ENCODE assay signal across 24 cellular contexts in the genomic region with DNA sequence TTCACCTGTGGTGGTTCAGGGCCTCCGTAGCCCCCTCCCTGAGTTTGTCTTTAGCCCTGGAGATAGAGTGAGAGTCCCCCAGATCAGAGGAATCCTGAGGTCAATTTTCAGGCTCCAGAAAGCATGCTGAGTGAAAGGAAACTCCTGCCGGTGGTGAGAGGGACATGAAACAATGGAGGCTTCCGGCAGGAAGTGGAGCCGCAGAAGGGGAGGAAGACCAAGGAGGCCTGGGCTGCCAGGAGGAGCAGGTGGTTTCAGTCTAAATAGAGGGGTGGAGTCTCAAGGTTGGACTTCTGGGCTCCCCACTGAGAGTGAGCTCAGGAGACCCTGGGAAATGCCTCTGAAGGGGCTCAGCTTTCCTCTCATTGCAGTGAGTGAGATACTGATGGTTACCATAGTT. TPM values are rescaled to one million over a fixed set of nuclear protein-coding genes. Genes with fewer than 3 reads are reported as not detected.
DNase-seq lines count a peak whose midpoint lies in the region; ATAC-seq and TF ChIP-seq lines count a peak whose summit lies in the region.
"Had no signal": no experiment of that assay in that cellular context is flagged by ENCODE, and none has a peak within 500 bp of the region (broad histone marks: within the 10 kb centered on the region; RNA-seq: fewer than 3 reads in every experiment).

No MANE protein-coding gene starts in this region.

- intact Hi-C loops in left ventricle myocardium inferior (cut with micrococcal nuclease) (no loop called here), esophagus muscularis mucosa (cut with DNase I) (no loop called here), uterus (cut with DNase I; ENCODE audit: low total_unique reads) (no loop called here)

- H3K27me3 ChIP-seq in left ventricle myocardium inferior (ENCODE audit: low read depth), result peaks cover 5% of the 10 kb centered on the region
- no peaks in the 10 kb centered on the region for H3K27me3 ChIP-seq in right atrium auricular region
- H3K27me3 ChIP-seq in esophagus muscularis mucosa, result no peaks in the 10 kb centered on the region
- H3K27me3 ChIP-seq in neural progenitor cell, result no peaks in the 10 kb centered on the region
- H3K27me3 ChIP-seq in uterus, result no peaks in the 10 kb centered on the region
- H3K27me3 ChIP-seq in MM.1S (replicated peaks; ENCODE audit: insufficient read depth, low read length), result no peaks in the 10 kb centered on the region
- H3K27me3 ChIP-seq: MG63 had no signal

- H3K27ac Mint-ChIP-seq in neural progenitor cell, result peak overlapping the region; percentile 87
- H3K27ac Mint-ChIP-seq: activated CD4-positive, alpha-beta memory T cell treated with anti-CD3 and anti-CD28 coated beads for 36 hours; CD14-positive monocyte; T-helper 2 cell treated with Interferon-gamma antibody and Interleukin-4, amounts not matched to agents 5 μg/mL and 100 μg/mL, for 36 hours had no signal

- H3K4me1 Mint-ChIP-seq in neural progenitor cell, result peaks cover 18% of the 10 kb centered on the region

- TF ChIP-seq CTCF in left ventricle myocardium inferior (IDR thresholded peaks at IDR 0.05; ENCODE audit: borderline replicate concordance), result no peak
- TF ChIP-seq CTCF in right atrium auricular region (IDR thresholded peaks at IDR 0.05), result no peak
- TF ChIP-seq CTCF in esophagus muscularis mucosa (IDR thresholded peaks at IDR 0.05), result no peak
- no peak for TF ChIP-seq CTCF in neural progenitor cell (IDR thresholded peaks at IDR 0.05)
- no peak for TF ChIP-seq CTCF in uterus (IDR thresholded peaks at IDR 0.05)
- no peak for TF ChIP-seq CTCF in MM.1S (IDR thresholded peaks at IDR 0.05; ENCODE audit: low read length)

- H3K4me3 Mint-ChIP-seq in neural progenitor cell, result no peak overlapping the region
- H3K4me3 Mint-ChIP-seq: activated CD4-positive, alpha-beta memory T cell treated with anti-CD3 and anti-CD28 coated beads for 36 hours; brain; CD14-positive monocyte; T-helper 2 cell treated with Interferon-gamma antibody and Interleukin-4, amounts not matched to agents 5 μg/mL and 100 μg/mL, for 36 hours had no signal

- H2AFZ ChIP-seq in neural progenitor cell (replicated peaks), result no peak overlapping the region
- no peak overlapping the region for H2AFZ ChIP-seq in MM.1S (ENCODE audit: low read length)
- H2AFZ ChIP-seq: GM23248 had no signal

- H3K4me2 ChIP-seq in neural progenitor cell, result no peak overlapping the region
- no peak overlapping the region for H3K4me2 ChIP-seq in MM.1S (ENCODE audit: low read depth, low read length)

- H3K36me3 Mint-ChIP-seq in neural progenitor cell, result no peaks in the 10 kb centered on the region
- H3K36me3 Mint-ChIP-seq: activated CD4-positive, alpha-beta memory T cell treated with anti-CD3 and anti-CD28 coated beads for 36 hours; brain; CD14-positive monocyte had no signal

- H3K4me3 ChIP-seq in left ventricle myocardium inferior (no peak overlapping the region), right atrium auricular region (no peak overlapping the region), esophagus muscularis mucosa (no peak overlapping the region), neural progenitor cell (no peak overlapping the region), uterus (no peak overlapping the region), MM.1S (ENCODE audit: low read length) (no peak overlapping the region)
- H3K4me3 ChIP-seq: GM23248, MG63, SK-N-MC had no signal

- TF ChIP-seq POLR2A in esophagus muscularis mucosa (IDR thresholded peaks at IDR 0.05; ENCODE audit: low read depth) (no peak), uterus (IDR thresholded peaks at IDR 0.05) (no peak)

- no peaks in the 10 kb centered on the region for H3K27me3 Mint-ChIP-seq in neural progenitor cell (ENCODE audit: insufficient read depth, low read depth)
- H3K27me3 Mint-ChIP-seq: activated CD4-positive, alpha-beta memory T cell treated with anti-CD3 and anti-CD28 coated beads for 36 hours had no signal

- no peaks in the 10 kb centered on the region for H3K79me2 ChIP-seq in neural progenitor cell (ENCODE audit: low read depth)
- H3K79me2 ChIP-seq in MM.1S (ENCODE audit: low read length), result no peaks in the 10 kb centered on the region

- H3K36me3 ChIP-seq in left ventricle myocardium inferior, result no peaks in the 10 kb centered on the region
- no peaks in the 10 kb centered on the region for H3K36me3 ChIP-seq in right atrium auricular region
- peaks cover 0 to 4% (median 0%) of the 10 kb centered on the region in 4 donors for H3K36me3 ChIP-seq in esophagus muscularis mucosa
- no peaks in the 10 kb centered on the region for H3K36me3 ChIP-seq in neural progenitor cell
- no peaks in the 10 kb centered on the region for H3K36me3 ChIP-seq in uterus
- no peaks in the 10 kb centered on the region for H3K36me3 ChIP-seq in MM.1S (replicated peaks; ENCODE audit: insufficient read depth, low read length)
- H3K36me3 ChIP-seq: MG63 had no signal

- H3K27ac ChIP-seq in left ventricle myocardium inferior (replicated peaks) (peak overlapping the region; percentile 82), right atrium auricular region (peak overlapping the region in 1 of 2 donors; percentile 4), esophagus muscularis mucosa (replicated peaks in 1 of 4) (peak overlapping the region; percentile 2 to 38 (median 21)), neural progenitor cell (no peak overlapping the region), uterus (peak overlapping the region; percentile 34 to 41), MM.1S (ENCODE audit: low read length) (no peak overlapping the region)
- H3K27ac ChIP-seq: GM23248, SK-N-MC had no signal

- no peaks in the 10 kb centered on the region for H4K20me1 ChIP-seq in neural progenitor cell (ENCODE audit: low read depth)
- no peaks in the 10 kb centered on the region for H4K20me1 ChIP-seq in MM.1S (ENCODE audit: insufficient read depth, low read length)

- no peak for DNase-seq in left ventricle myocardium inferior
- DNase-seq in right atrium auricular region (ENCODE audit: low spot score), result no peak
- no peak for DNase-seq in esophagus muscularis mucosa (ENCODE audit: extremely low spot score)
- no peak for DNase-seq in neural progenitor cell (ENCODE audit: low spot score)
- no peak for DNase-seq in uterus
- no peak for DNase-seq in foreskin melanocyte
- no peak for DNase-seq in MM.1S
- DNase-seq: activated CD4-positive, alpha-beta memory T cell treated with anti-CD3 and anti-CD28 coated beads for 36 hours; activated effector memory CD4-positive, alpha-beta T cell treated with anti-CD3 and anti-CD28 coated beads, Interleukin-2, amount 50 U/mL, for 16 hours; DMS 273 treated with DMSO at 0.1 percent for 48 hours; GM23248; hypothalamus; IMR-90; mammary epithelial cell; MG63; NCI-H1436 treated with DMSO at 0.1 percent for 48 hours; NCI-H2171; NCI-H524 treated with DMSO at 0.1 percent for 48 hours; retina had no signal

- H3K9ac ChIP-seq in neural progenitor cell (no peak overlapping the region), MM.1S (ENCODE audit: low read length) (no peak overlapping the region)
- H3K9ac ChIP-seq: GM23248 had no signal

- peaks cover 16% of the 10 kb centered on the region for H3K9me3 ChIP-seq in left ventricle myocardium inferior (replicated peaks)
- H3K9me3 ChIP-seq in right atrium auricular region, result no peaks in the 10 kb centered on the region
- no peaks in the 10 kb centered on the region for H3K9me3 ChIP-seq in esophagus muscularis mucosa
- no peaks in the 10 kb centered on the region for H3K9me3 ChIP-seq in neural progenitor cell (ENCODE audit: low read depth)
- H3K9me3 ChIP-seq in uterus, result no peaks in the 10 kb centered on the region
- H3K9me3 ChIP-seq in MM.1S (replicated peaks; ENCODE audit: insufficient read depth, low read length), result no peaks in the 10 kb centered on the region
- H3K9me3 ChIP-seq: MG63 had no signal

- H3F3A ChIP-seq in neural progenitor cell (ENCODE audit: low read depth) (no peaks in the 10 kb centered on the region), MM.1S (ENCODE audit: insufficient read depth, low read length) (no peaks in the 10 kb centered on the region)

- ATAC-seq in HG03135 (IDR thresholded peaks at IDR 0.05; ENCODE audit: unreplicated experiment), result no peak

- H3K9me2 ChIP-seq in MM.1S (replicated peaks; ENCODE audit: insufficient read depth, low read length), result no peaks in the 10 kb centered on the region

- 54% methylated on average over 4 of the region's 4 CpGs for WGBS in esophagus muscularis mucosa

- H3K4me1 ChIP-seq in left ventricle myocardium inferior (peaks cover 68% of the 10 kb centered on the region), right atrium auricular region (peaks cover 0 to 42% of the 10 kb centered on the region in 2 donors), esophagus muscularis mucosa (peaks cover 10 to 26% (median 22%) of the 10 kb centered on the region in 4 donors), neural progenitor cell (peaks cover under 1% of the 10 kb centered on the region), uterus (no peaks in the 10 kb centered on the region), MM.1S (ENCODE audit: low read length) (no peaks in the 10 kb centered on the region)

- TF ChIP-seq EP300 in esophagus muscularis mucosa (IDR thresholded peaks at IDR 0.05), result no peak

- H3K9me3 Mint-ChIP-seq in neural progenitor cell, result peaks cover 7% of the 10 kb centered on the region
- H3K9me3 Mint-ChIP-seq: T-helper 2 cell treated with Interferon-gamma antibody and Interleukin-4, amounts not matched to agents 5 μg/mL and 100 μg/mL, for 36 hours had no signal

RNA-seq across cellular contexts. Expression of gene SLCO2B1, which starts 10.6 kb away (rescaled TPM):
- total RNA-seq in left ventricle myocardium inferior (22.7 TPM), right atrium auricular region (10 to 100 TPM in 1 of 2 donors, 1 to 10 TPM in 1; 9.5 to 24.6 TPM), esophagus muscularis mucosa (10 to 100 TPM; 30.5 to 61.1 (median 33.0) TPM), neural progenitor cell (ENCODE audit: low replicate concordance) (0.07 and 0.12 TPM in 2 replicates), uterus (10 to 100 TPM; 11.8 to 58.1 (median 31.8) TPM)
- total RNA-seq: activated CD4-positive, alpha-beta memory T cell treated with anti-CD3 and anti-CD28 coated beads for 36 hours; GM23248; IMR-90; mammary epithelial cell had no signal

Comparison
In these comparisons a context has a peak if more than half of its experiments do, and no peak if none do; other contexts are left out.
1. H3K27ac ChIP-seq: peak in left ventricle myocardium inferior (single experiment), esophagus muscularis mucosa (4 of 4) and uterus (2 of 2); none in neural progenitor cell (single experiment) and MM.1S (single experiment).